ENCODE assay signal across 8 cellular contexts in genomic region chr11:82682003-82682751, GRCh38. TPM values are rescaled to one million over a fixed set of nuclear protein-coding genes. Genes with fewer than 3 reads are reported as not detected.
DNase-seq lines count a peak whose midpoint lies in the region; ATAC-seq, FAIRE-seq and TF ChIP-seq lines count a peak whose summit lies in the region.

No MANE protein-coding gene starts in this region.

- H3K4me3 ChIP-seq in A549 (no peak overlapping the region), HEK293 (ENCODE audit: low read depth, low read length) (no peak overlapping the region), MG63 (no peak overlapping the region), ovary (no peak overlapping the region)

- TF ChIP-seq POLR2A in A549 (IDR thresholded peaks at IDR 0.05; ENCODE audit: low read length) (no peak), ovary (IDR thresholded peaks at IDR 0.05) (no peak)

- no peaks in the 10 kb centered on the region for H3K36me3 ChIP-seq in HEK293 (ENCODE audit: control insufficient read depth in 2 of 2, insufficient read depth in 1 of 2, low read length in 2 of 2)
- H3K36me3 ChIP-seq in MG63: no peaks in the 10 kb centered on the region
- H3K36me3 ChIP-seq in ovary: no peaks in the 10 kb centered on the region

- H3K27me3 ChIP-seq in MG63 (peaks cover 2% of the 10 kb centered on the region; the same call in 1 of the 2 replicates), foreskin keratinocyte (peaks cover 17% of the 10 kb centered on the region), ovary (no peaks in the 10 kb centered on the region)

- ATAC-seq in A549 (peak; percentile 96 to 98), T-helper 17 cell (no peak), foreskin keratinocyte (peak; percentile 86)

- POLR2A ChIA-PET in A549 (lab: Yijun Ruan, JAX) (no interaction called here), HEK293 (lab: Yijun Ruan, JAX) (no interaction called here)

- peaks cover 22% of the 10 kb centered on the region for H3K27me3 Mint-ChIP-seq in T-helper 17 cell

- no peak overlapping the region for H3K27ac ChIP-seq in A549
- H3K27ac ChIP-seq in HEK293 (ENCODE audit: extremely low read depth, low read depth, low read length): no peak overlapping the region
- no peak overlapping the region for H3K27ac ChIP-seq in foreskin keratinocyte
- no peak overlapping the region for H3K27ac ChIP-seq in ovary

- peak; percentile 18 to 76 for DNase-seq in A549 (ENCODE audit: low read depth in 1 of 2, low spot score in 1 of 2)
- peak; percentile 47 for DNase-seq in GM04504 (ENCODE audit: low read depth)
- peak; percentile 12 for DNase-seq in MG63
- DNase-seq in T-helper 17 cell: no peak
- DNase-seq in foreskin keratinocyte: peak; percentile 36 to 60
- DNase-seq in pons (ENCODE audit: low spot score): peak; percentile 94
- no peak for DNase-seq in ovary

- WGBS in A549 (ENCODE audit: missing lambda C conversion rate): 1% methylated on average over 6 of the region's 6 CpGs
- WGBS in ovary, 3 donors: 17 to 22% (median 19%) methylated on average over 6 of the region's 6 CpGs

- H3K4me1 Mint-ChIP-seq in T-helper 17 cell: peaks cover 5% of the 10 kb centered on the region

- H3K4me3 Mint-ChIP-seq in T-helper 17 cell: peak overlapping the region; percentile 22

- intact Hi-C loops in ovary (cut with DNase I): no loop called here

- 0 out of 3 replicates have a peak overlapping the region, but pooled peaks have one; percentile 41 for H3K4me2 ChIP-seq in A549

- TF ChIP-seq EP300 in A549 (IDR thresholded peaks at IDR 0.05): no peak
- no peak for TF ChIP-seq EP300 in ovary (IDR thresholded peaks at IDR 0.05)

- H3K27ac Mint-ChIP-seq in T-helper 17 cell: peak overlapping the region; percentile 22

- 0 out of 3 replicates have a peak, but pooled peaks cover 7% of the 10 kb centered on the region for H3K9me3 ChIP-seq in A549
- H3K9me3 ChIP-seq in HEK293 (ENCODE audit: control insufficient read depth, insufficient read depth, low read depth, low read length): no peaks in the 10 kb centered on the region
- no peaks in the 10 kb centered on the region for H3K9me3 ChIP-seq in MG63
- peaks cover 3% of the 10 kb centered on the region for H3K9me3 ChIP-seq in T-helper 17 cell (ENCODE audit: control insufficient read depth, low read length, poor library complexity, severe bottlenecking)
- H3K9me3 ChIP-seq in ovary: peaks cover 0 to 7% of the 10 kb centered on the region in 2 donors

- FAIRE-seq in A549 (lab: Jason Lieb, UNC): no peak

- CTCF ChIA-PET in A549 (lab: Yijun Ruan, JAX): interaction anchor here (0.9 to 5.5 kb wide), 4 partner anchors 13 to 1133 kb away, joined by 3 to 64 read pairs (median 4); no protein-coding TSS in a partner anchor
- CTCF ChIA-PET in HEK293 (lab: Yijun Ruan, JAX): interaction anchor here (0.6 to 5.5 kb wide), 5 partner anchors 14 to 1226 kb away, joined by 3 to 83 read pairs (median 5); no protein-coding TSS in a partner anchor

- H3K4me1 ChIP-seq in A549 (no peaks in the 10 kb centered on the region), HEK293 (ENCODE audit: control insufficient read depth, insufficient read depth, low read length) (no peaks in the 10 kb centered on the region), foreskin keratinocyte (no peaks in the 10 kb centered on the region), ovary (ENCODE audit: insufficient read depth) (no peaks in the 10 kb centered on the region)

- peak; percentile 58 for TF ChIP-seq CTCF in A549 (IDR thresholded peaks at IDR 0.05)
- TF ChIP-seq CTCF in HEK293 (tag by site-specific recombination; IDR thresholded peaks at IDR 0.05): peak; percentile 81
- TF ChIP-seq CTCF in foreskin keratinocyte (conservative IDR thresholded peaks at IDR 0.05): peak; percentile 76
- no peak for TF ChIP-seq CTCF in ovary (IDR thresholded peaks at IDR 0.05)

- H3K36me3 Mint-ChIP-seq in T-helper 17 cell (ENCODE audit: low read depth): peaks cover 2% of the 10 kb centered on the region

- peak; percentile 70 to 76 for TF ChIP-seq RAD21 in A549 (conservative IDR thresholded peaks at IDR 0.05 in 1 of 2, IDR thresholded peaks at IDR 0.05 in 1 of 2)

TF ChIP-seq in A549, 52 proteins besides CTCF, POLR2A, EP300 and RAD21:
- TF ChIP-seq PHF8 (IDR thresholded peaks at IDR 0.05; ENCODE audit: borderline replicate concordance, low read depth): no peak
- TF ChIP-seq FOXS1 (CRISPR knock-in tag; IDR thresholded peaks at IDR 0.05): no peak
- TF ChIP-seq MAFK (IDR thresholded peaks at IDR 0.05; ENCODE audit: partially characterized antibody): peak; percentile 75
- TF ChIP-seq TFCP2L1 (CRISPR knock-in tag; IDR thresholded peaks at IDR 0.05): no peak
- TF ChIP-seq BHLHE40 (IDR thresholded peaks at IDR 0.05; ENCODE audit: low read depth, low read length): no peak
- no peak for TF ChIP-seq MAZ (IDR thresholded peaks at IDR 0.05; ENCODE audit: borderline replicate concordance, low read depth, low read length)
- TF ChIP-seq BCL3 (IDR thresholded peaks at IDR 0.05): no peak
- TF ChIP-seq HES2 (IDR thresholded peaks at IDR 0.05): no peak
- no peak for TF ChIP-seq MYC (IDR thresholded peaks at IDR 0.05; ENCODE audit: borderline replicate concordance, low read length)
- TF ChIP-seq RNF2 (IDR thresholded peaks at IDR 0.05; ENCODE audit: borderline replicate concordance, low read depth): no peak
- TF ChIP-seq SMC3 (IDR thresholded peaks at IDR 0.05): peak; percentile 42; the same call in 2 of the 3 replicates
TF ChIP-seq in A549: peak in this region for 2.

TF ChIP-seq in HEK293, 187 proteins besides CTCF, POLR2A, EP300 and RAD21 (continues in another document):
- TF ChIP-seq ZNF580 (tag by site-specific recombination; IDR thresholded peaks at IDR 0.05): peak; percentile 60; the same call in 1 of the 2 replicates
- no peak for TF ChIP-seq ZNF175 (tag by site-specific recombination; IDR thresholded peaks at IDR 0.05)
- no peak for TF ChIP-seq YY2 (tag by site-specific recombination; IDR thresholded peaks at IDR 0.05)
- no peak for TF ChIP-seq ZNF571 (tag by site-specific recombination; IDR thresholded peaks at IDR 0.05)
- TF ChIP-seq ZNF266 (tag by site-specific recombination; IDR thresholded peaks at IDR 0.05; ENCODE audit: low read depth): no peak
- no peak for TF ChIP-seq EGR2 (tag by site-specific recombination; IDR thresholded peaks at IDR 0.05; ENCODE audit: low read depth)
- no peak for TF ChIP-seq ZNF843 (tag by site-specific recombination; IDR thresholded peaks at IDR 0.05)
- no peak for TF ChIP-seq ZFP37 (tag by site-specific recombination; IDR thresholded peaks at IDR 0.05)
- no peak for TF ChIP-seq ZNF202 (tag by site-specific recombination; IDR thresholded peaks at IDR 0.05; ENCODE audit: borderline replicate concordance)
- TF ChIP-seq ZNF837 (tag by site-specific recombination; IDR thresholded peaks at IDR 0.05): no peak
- TF ChIP-seq ZNF366 (tag by site-specific recombination; conservative IDR thresholded peaks at IDR 0.05): peak; percentile 78
- TF ChIP-seq KLF16 (tag by site-specific recombination; IDR thresholded peaks at IDR 0.05): peak; percentile 65
- TF ChIP-seq ZNF654 (tag by site-specific recombination; IDR thresholded peaks at IDR 0.05; ENCODE audit: low read depth): peak; percentile 98
- peak; percentile 100 for TF ChIP-seq ZNF596 (tag by site-specific recombination; IDR thresholded peaks at IDR 0.05)
- TF ChIP-seq ZBTB44 (tag by site-specific recombination; IDR thresholded peaks at IDR 0.05): no peak
- TF ChIP-seq ZBTB17 (tag by site-specific recombination; IDR thresholded peaks at IDR 0.05): peak; percentile 58
- no peak for TF ChIP-seq GFI1B (tag by site-specific recombination; IDR thresholded peaks at IDR 0.05)
- no peak for TF ChIP-seq ZNF830 (tag by site-specific recombination; IDR thresholded peaks at IDR 0.05; ENCODE audit: low read depth)
- TF ChIP-seq KLF1 (tag by site-specific recombination; IDR thresholded peaks at IDR 0.05): no peak

RNA-seq across cellular contexts. Expression of gene FAM181B, which starts 51.5 kb away (rescaled TPM):
- polyA plus RNA-seq in A549 (2011; rRNA removed) (not detected in 2 replicates), A549 (2017; fragmentation: RNase III; extraction: RNeasy Plus Mini Kit Qiagen cat#74134 plus additional on column Dnase treatment) (0.01 to 0.03 TPM (median 0.03 TPM) in 3 replicates), foreskin keratinocyte (0.08 and 0.18 TPM in 2 replicates), ovary (1 to 10 TPM; 1.2 to 1.4 TPM)
- 0.01 and 0.03 TPM in 2 replicates for polyA plus RNA-seq in A549 (2012; cell fraction: cytosol; rRNA removed)
- 0.01 and 0.02 TPM in 2 replicates for polyA plus RNA-seq in A549 (2012; cell fraction: nucleus; rRNA removed)
- polyA minus RNA-seq in A549 (2011; rRNA and poly(A)+ RNA removed): not detected in 2 replicates
- total RNA-seq in MG63 (2014; rRNA removed; shearing (Covaris generic); ENCODE audit: low replicate concordance): not detected in 2 replicates
- total RNA-seq in T-helper 17 cell (not detected), foreskin keratinocyte (0.07 and 0.21 TPM in 2 replicates), ovary (1 to 10 TPM; 1.1 to 2.1 (median 1.6) TPM)

Comparison
In these comparisons a context has a peak if more than half of its experiments do, and no peak if none do; other contexts are left out.
1. DNase-seq: peak in A549 (2 of 2), GM04504 (single experiment), MG63 (single experiment), foreskin keratinocyte (2 of 2) and pons (single experiment); none in T-helper 17 cell (0 of 3) and ovary (0 of 5).
2. CTCF ChIP-seq: peak in A549 (single experiment), HEK293 (single experiment) and foreskin keratinocyte (single experiment); none in ovary (0 of 3).
3. Of the 5 proteins assayed by ChIP-seq in both HEK293 and A549: peak only in HEK293: none; only in A549: none; in both: CTCF; in neither: 4.